In the genomic region with DNA sequence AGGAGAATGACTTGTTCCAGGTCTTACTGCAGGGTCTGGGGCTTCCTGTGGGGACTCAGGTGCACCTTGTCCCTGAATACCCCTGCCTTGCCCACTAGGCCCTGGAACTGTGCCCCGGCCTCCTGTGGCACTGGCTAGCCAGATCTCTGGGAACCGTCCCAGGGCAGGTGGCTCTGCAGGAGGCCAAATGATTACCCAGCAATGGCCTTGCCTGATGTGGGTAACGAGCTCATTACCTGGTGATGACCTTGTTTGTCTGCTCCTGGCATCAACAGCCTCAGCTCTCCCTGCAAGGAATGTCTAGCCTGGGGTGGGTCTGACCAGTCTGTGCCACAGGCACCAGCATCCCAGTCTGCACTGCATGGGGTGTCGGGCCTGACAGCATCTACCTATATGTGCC, we compare ENCODE assay signal across 7 cellular contexts. TPM values are rescaled to one million over a fixed set of nuclear protein-coding genes. Genes with fewer than 3 reads are reported as not detected.
"Had no signal": no experiment of that assay in that cellular context is flagged by ENCODE, and none has a peak within 500 bp of the region (broad histone marks: within the 10 kb centered on the region; RNA-seq: fewer than 3 reads in every experiment).

No MANE protein-coding gene starts in this region.

RNA-seq across cellular contexts. Expression of a gene that starts 18.2 kb away (rescaled TPM):
- total RNA-seq: dermis microvascular lymphatic vessel endothelial cell, endothelial cell of umbilical vein, epithelial cell of proximal tubule, esophagus mucosa, esophagus squamous epithelium, foreskin keratinocyte, gastrocnemius medialis had no signal
- polyA plus RNA-seq: endothelial cell of umbilical vein had no signal
